In genomic region chr12:57474862-57475261, GRCh38 we compare ENCODE assay signal across 8 cellular contexts. TPM values are rescaled to one million over a fixed set of nuclear protein-coding genes. Genes with fewer than 3 reads are reported as not detected.
DNase-seq lines count a peak whose midpoint lies in the region; ATAC-seq, FAIRE-seq and TF ChIP-seq lines count a peak whose summit lies in the region.
"Had no signal": no experiment of that assay in that cellular context is flagged by ENCODE, and none has a peak within 500 bp of the region (broad histone marks: within the 10 kb centered on the region; RNA-seq: fewer than 3 reads in every experiment).

No MANE protein-coding gene starts in this region.

- peak overlapping the region; percentile 43 for H3K4me3 Mint-ChIP-seq in activated CD8-positive, alpha-beta T cell treated with anti-CD3 and anti-CD28 coated beads for 36 hours
- peak overlapping the region; percentile 40 to 86 (median 76) for H3K4me3 Mint-ChIP-seq in naive thymus-derived CD8-positive, alpha-beta T cell

- H3K9me3 Mint-ChIP-seq in activated CD8-positive, alpha-beta T cell treated with anti-CD3 and anti-CD28 coated beads for 36 hours = no peaks in the 10 kb centered on the region
- no peaks in the 10 kb centered on the region for H3K9me3 Mint-ChIP-seq in naive thymus-derived CD8-positive, alpha-beta T cell

- no peak overlapping the region for H3K27ac ChIP-seq in HUES64 (ENCODE audit: low read depth, low read length)

- no peak for FAIRE-seq in GM12892 (lab: Jason Lieb, UNC)

- peaks cover 51% of the 10 kb centered on the region for H3K36me3 Mint-ChIP-seq in activated CD8-positive, alpha-beta T cell treated with anti-CD3 and anti-CD28 coated beads for 36 hours (ENCODE audit: low read depth)
- H3K36me3 Mint-ChIP-seq in naive thymus-derived CD8-positive, alpha-beta T cell = peaks cover 5 to 57% (median 10%) of the 10 kb centered on the region in 3 donors

- peaks cover 43% of the 10 kb centered on the region for H3K4me1 Mint-ChIP-seq in activated CD8-positive, alpha-beta T cell treated with anti-CD3 and anti-CD28 coated beads for 36 hours (ENCODE audit: low read depth)
- H3K4me1 Mint-ChIP-seq in naive thymus-derived CD8-positive, alpha-beta T cell = peaks cover 43 to 85% (median 80%) of the 10 kb centered on the region in 4 donors

- peaks cover 5% of the 10 kb centered on the region for H3K4me1 ChIP-seq in HUES64 (ENCODE audit: insufficient read depth, low read length)

- no peaks in the 10 kb centered on the region for H3K9me3 ChIP-seq in HUES64 (ENCODE audit: insufficient read depth, low read depth, low read length)

- H3K36me3 ChIP-seq in HUES64 (ENCODE audit: insufficient read depth, low read length) = no peaks in the 10 kb centered on the region; the same call in 1 of the 2 replicates

- TF ChIP-seq CTCF in activated CD8-positive, alpha-beta T cell treated with anti-CD3 and anti-CD28 coated beads for 36 hours (IDR thresholded peaks at IDR 0.05) = no peak

- CTCF ChIA-PET in activated CD8-positive, alpha-beta T cell treated with anti-CD3 and anti-CD28 coated beads for 36 hours (lab: Charles Lee) = interaction anchor here (0.9 to 9.9 kb wide), 6 partner anchors 9 to 231 kb away, joined by 3 to 152 read pairs (median 4); partner anchors contain the start of genes GLI1 and MARS1

- H3K27me3 Mint-ChIP-seq in activated CD8-positive, alpha-beta T cell treated with anti-CD3 and anti-CD28 coated beads for 36 hours = no peaks in the 10 kb centered on the region
- H3K27me3 Mint-ChIP-seq in naive thymus-derived CD8-positive, alpha-beta T cell = no peaks in the 10 kb centered on the region

- DNase-seq in activated CD8-positive, alpha-beta T cell treated with anti-CD3 and anti-CD28 coated beads for 36 hours = no peak
- no peak for DNase-seq in naive thymus-derived CD8-positive, alpha-beta T cell
- DNase-seq in GM12892 (ENCODE audit: insufficient read length) = no peak
- DNase-seq: NCI-H1930 had no signal

- H3K27ac Mint-ChIP-seq in activated CD8-positive, alpha-beta T cell treated with anti-CD3 and anti-CD28 coated beads for 36 hours = peak overlapping the region; percentile 32
- peak overlapping the region; percentile 43 to 95 (median 87) for H3K27ac Mint-ChIP-seq in naive thymus-derived CD8-positive, alpha-beta T cell

- TF ChIP-seq POLR2A in GM12892 (IDR thresholded peaks at IDR 0.05; ENCODE audit: low read depth, low read length) = no peak

- intact Hi-C loops in activated CD8-positive, alpha-beta T cell treated with anti-CD3 and anti-CD28 coated beads for 36 hours (cut with micrococcal nuclease) = loop anchor here (5.0 kb wide), 1 partner anchor 47 kb away; the partner anchor contains the start of genes DDIT3 and MBD6

- H3K9ac ChIP-seq in HUES64 (ENCODE audit: low read depth, low read length) = no peak overlapping the region; the same call in 1 of the 2 replicates

- H3K27me3 ChIP-seq in HUES64 (ENCODE audit: insufficient read depth, low read length) = peaks cover 67% of the 10 kb centered on the region

- peak overlapping the region; percentile 49 for H3K4me3 ChIP-seq in HUES64 (ENCODE audit: low read length)

- no peak for ATAC-seq in activated CD8-positive, alpha-beta T cell treated with anti-CD3 and anti-CD28 coated beads for 36 hours
- no peak for ATAC-seq in naive thymus-derived CD8-positive, alpha-beta T cell
- no peak for ATAC-seq in HG02763 (IDR thresholded peaks at IDR 0.05; ENCODE audit: unreplicated experiment)
- no peak for ATAC-seq in GM19452 (IDR thresholded peaks at IDR 0.05; ENCODE audit: unreplicated experiment)

- POLR2A ChIA-PET in activated CD8-positive, alpha-beta T cell treated with anti-CD3 and anti-CD28 coated beads for 36 hours (lab: Charles Lee) = interaction anchor here (1.3 to 4.5 kb wide), 6 partner anchors 9 to 42 kb away, joined by 3 to 31 read pairs (median 10); partner anchors contain the start of gene GLI1
- POLR2A ChIA-PET in naive thymus-derived CD8-positive, alpha-beta T cell (lab: Charles Lee) = interaction anchor here (1.0 to 10.3 kb wide), 6 partner anchors 9 to 49 kb away, joined by 4 to 135 read pairs (median 22); partner anchors contain the start of genes DDIT3 and MARS1

- 65% methylated on average over 7 of the region's 7 CpGs for WGBS in HUES64

RNA-seq across cellular contexts. Expression of gene ARHGAP9, which starts 4.8 kb away (rescaled TPM):
- polyA plus RNA-seq in HUES64 (2013, experiment 1 of 2) = 1.2 TPM
- polyA plus RNA-seq in HUES64 (2013, experiment 2 of 2) = 2.7 TPM
- 100 to 1,000 TPM; 125 to 128 TPM for total RNA-seq in activated CD8-positive, alpha-beta T cell treated with anti-CD3 and anti-CD28 coated beads for 36 hours
- 100 to 1,000 TPM; 287 to 291 TPM for total RNA-seq in naive thymus-derived CD8-positive, alpha-beta T cell
- 100 to 1,000 TPM; 136 to 240 (median 150) TPM for polyA plus RNA-seq in naive thymus-derived CD8-positive, alpha-beta T cell
- 55.0 TPM for polyA plus RNA-seq in GM12892 (2012; ENCODE audit: missing spikeins)
- total RNA-seq: SK-MEL-5 had no signal

RNA-seq across cellular contexts. Expression of gene MARS1, which starts 13.0 kb away (rescaled TPM):
- 167 TPM for polyA plus RNA-seq in HUES64 (2013, experiment 1 of 2)
- 186 TPM for polyA plus RNA-seq in HUES64 (2013, experiment 2 of 2)
- 100 to 1,000 TPM; 343 to 345 TPM for total RNA-seq in activated CD8-positive, alpha-beta T cell treated with anti-CD3 and anti-CD28 coated beads for 36 hours
- 100 to 1,000 TPM; 368 to 386 TPM for total RNA-seq in naive thymus-derived CD8-positive, alpha-beta T cell
- polyA plus RNA-seq in naive thymus-derived CD8-positive, alpha-beta T cell = 10 to 100 TPM; 81.0 to 93.5 (median 91.9) TPM
- 88.4 TPM for polyA plus RNA-seq in GM12892 (2012; ENCODE audit: missing spikeins)

RNA-seq across cellular contexts. Expression of gene GLI1, which starts 15.3 kb away (rescaled TPM):
- 10.6 TPM for polyA plus RNA-seq in HUES64 (2013, experiment 1 of 2)
- polyA plus RNA-seq in HUES64 (2013, experiment 2 of 2) = 7.5 TPM
- total RNA-seq in activated CD8-positive, alpha-beta T cell treated with anti-CD3 and anti-CD28 coated beads for 36 hours = under 1 TPM; 0.20 to 0.83 TPM
- total RNA-seq in naive thymus-derived CD8-positive, alpha-beta T cell = 1 to 10 TPM; 1.9 to 2.7 TPM
- polyA plus RNA-seq in naive thymus-derived CD8-positive, alpha-beta T cell = not detected
- 0.38 TPM for polyA plus RNA-seq in GM12892 (2012; ENCODE audit: missing spikeins)

RNA-seq across cellular contexts. Expression of gene INHBE, which starts 19.8 kb away (rescaled TPM):
- polyA plus RNA-seq in HUES64 (2013, experiment 1 of 2) = 4.0 TPM
- polyA plus RNA-seq in HUES64 (2013, experiment 2 of 2) = 3.9 TPM
- total RNA-seq in activated CD8-positive, alpha-beta T cell treated with anti-CD3 and anti-CD28 coated beads for 36 hours = 1 to 10 TPM; 1.7 to 2.3 TPM
- total RNA-seq in naive thymus-derived CD8-positive, alpha-beta T cell = not detected
- polyA plus RNA-seq in naive thymus-derived CD8-positive, alpha-beta T cell = under 1 TPM in 1 of 3 donors, not detected in 2; 0.16 TPM
- polyA plus RNA-seq in GM12892 (2012; ENCODE audit: missing spikeins) = 1.3 TPM

RNA-seq across cellular contexts. Expression of gene INHBC, which starts 40.3 kb away (rescaled TPM):
- polyA plus RNA-seq in HUES64 (2013, experiment 1 of 2) = not detected
- not detected for polyA plus RNA-seq in HUES64 (2013, experiment 2 of 2)
- under 1 TPM in 1 of 2 experiments, not detected in 1; 0.16 TPM for total RNA-seq in activated CD8-positive, alpha-beta T cell treated with anti-CD3 and anti-CD28 coated beads for 36 hours
- total RNA-seq in naive thymus-derived CD8-positive, alpha-beta T cell = under 1 TPM; 0.18 to 0.19 TPM
- polyA plus RNA-seq in naive thymus-derived CD8-positive, alpha-beta T cell = not detected
- polyA plus RNA-seq in GM12892 (2012; ENCODE audit: missing spikeins) = not detected
- total RNA-seq: SK-MEL-5 had no signal
